Comparison of ENCODE assay signal across 13 cellular contexts in genomic region chr2:196459539-196459938, GRCh38.
DNase-seq lines count a peak whose midpoint lies in the region; ATAC-seq and TF ChIP-seq lines count a peak whose summit lies in the region.
"Had no signal": no experiment of that assay in that cellular context is flagged by ENCODE, and none has a peak within 500 bp of the region (broad histone marks: within the 10 kb centered on the region; RNA-seq: fewer than 3 reads in every experiment).

No MANE protein-coding gene starts in this region.

- H3K27me3 Mint-ChIP-seq in CD4-positive, alpha-beta memory T cell = peaks cover 25 to 48% of the 10 kb centered on the region in 2 donors
- H3K27me3 Mint-ChIP-seq in HFFc6 (ENCODE audit: insufficient read depth) = no peaks in the 10 kb centered on the region; the same call in 1 of the 2 replicates

- H3K4me1 ChIP-seq in CD4-positive, alpha-beta memory T cell (ENCODE audit: insufficient read depth, low read length) = peaks cover 8% of the 10 kb centered on the region
- peaks cover 4% of the 10 kb centered on the region; the same call in 1 of the 2 replicates for H3K4me1 ChIP-seq in HEK293 (ENCODE audit: control insufficient read depth, insufficient read depth, low read length)
- H3K4me1 ChIP-seq: left ventricle myocardium inferior, sigmoid colon had no signal

- H3K27me3 ChIP-seq in CD4-positive, alpha-beta memory T cell (ENCODE audit: insufficient read depth, low read length) = peaks cover 14% of the 10 kb centered on the region
- H3K27me3 ChIP-seq: sigmoid colon had no signal

- H3K27ac ChIP-seq in CD4-positive, alpha-beta memory T cell (ENCODE audit: low read depth, low read length) = no peak overlapping the region
- no peak overlapping the region for H3K27ac ChIP-seq in HEK293 (ENCODE audit: extremely low read depth, low read depth, low read length)
- H3K27ac ChIP-seq: left ventricle myocardium inferior, sigmoid colon had no signal

- TF ChIP-seq CTCF in HEK293 (tag by site-specific recombination; IDR thresholded peaks at IDR 0.05) = no peak
- no peak for TF ChIP-seq CTCF in GM10248 (IDR thresholded peaks at IDR 0.05; ENCODE audit: control extremely low read depth, extremely low read depth, low read depth, missing control alignments)
- no peak for TF ChIP-seq CTCF in HFFc6 (IDR thresholded peaks at IDR 0.05)

- CTCF ChIA-PET in CD4-positive, alpha-beta memory T cell (lab: Charles Lee; ENCODE audit: partially characterized antibody) = no interaction called here
- CTCF ChIA-PET in HEK293 (lab: Yijun Ruan, JAX) (interaction anchor here (1.7 kb wide), 1 partner anchor 391 kb away, joined by 3 read pairs; the partner anchor contains the start of gene DNAH7), GM10248 (lab: Yijun Ruan, JAX) (no interaction called here)

- H3K36me3 Mint-ChIP-seq in CD4-positive, alpha-beta memory T cell = no peaks in the 10 kb centered on the region
- peaks cover 18% of the 10 kb centered on the region for H3K36me3 Mint-ChIP-seq in HFFc6 (ENCODE audit: low read depth)

- intact Hi-C loops in CD4-positive, alpha-beta memory T cell (cut with micrococcal nuclease) = no loop called here

- DNase-seq in CD4-positive, alpha-beta memory T cell = peak in 1 of 5 donors; percentile 8
- DNase-seq in RPMI7951 (ENCODE audit: low read depth) (peak; percentile 93), fibroblast of peridontal ligament (ENCODE audit: extremely low read depth) (peak; percentile 66), GM10248 (ENCODE audit: extremely low spot score) (no peak), HFFc6 (no peak), Ammon's horn (ENCODE audit: low spot score) (no peak)
- DNase-seq: activated T-cell treated with anti-CD3 and anti-CD28 coated beads, Interleukin-2, amount 50 U/mL, for 4 hours; COR-L47; effector CD8-positive, alpha-beta T cell; left ventricle myocardium inferior; sigmoid colon had no signal

- no peaks in the 10 kb centered on the region for H3K36me3 ChIP-seq in CD4-positive, alpha-beta memory T cell (ENCODE audit: insufficient read depth, low read length)
- H3K36me3 ChIP-seq in HEK293 (ENCODE audit: control insufficient read depth in 2 of 2, insufficient read depth in 1 of 2, low read length in 2 of 2) = no peaks in the 10 kb centered on the region
- H3K36me3 ChIP-seq: left ventricle myocardium inferior, sigmoid colon had no signal

- ATAC-seq in GM18517 (IDR thresholded peaks at IDR 0.05; ENCODE audit: unreplicated experiment) = no peak
- ATAC-seq: activated T-cell treated with anti-CD3 and anti-CD28 coated beads, Interleukin-2, amount 50 U/mL, for 4 hours had no signal

- H3K4me3 ChIP-seq in CD4-positive, alpha-beta memory T cell (ENCODE audit: low read length in 2 of 2) = no peak overlapping the region
- H3K4me3 ChIP-seq in HEK293 (ENCODE audit: low read depth, low read length) = no peak overlapping the region
- H3K4me3 ChIP-seq: left ventricle myocardium inferior, sigmoid colon had no signal

- H3K4me1 Mint-ChIP-seq in CD4-positive, alpha-beta memory T cell = peaks cover 11 to 14% (median 13%) of the 10 kb centered on the region in 4 donors
- H3K4me1 Mint-ChIP-seq in HFFc6 (ENCODE audit: low read depth) = peaks cover 11% of the 10 kb centered on the region

- peak overlapping the region in 5 of 8 donors; percentile 19 to 73 (median 40) for H3K4me3 Mint-ChIP-seq in CD4-positive, alpha-beta memory T cell
- no peak overlapping the region for H3K4me3 Mint-ChIP-seq in HFFc6
- H3K4me3 Mint-ChIP-seq: activated T-cell treated with anti-CD3 and anti-CD28 coated beads, Interleukin-2, amount 50 U/mL, for 4 hours had no signal

- H3K27ac Mint-ChIP-seq in CD4-positive, alpha-beta memory T cell = no peak overlapping the region
- H3K27ac Mint-ChIP-seq in HFFc6 = no peak overlapping the region

- peaks cover 0 to 5% (median 0%) of the 10 kb centered on the region in 8 donors for H3K9me3 Mint-ChIP-seq in CD4-positive, alpha-beta memory T cell
- H3K9me3 Mint-ChIP-seq in HFFc6 = peaks cover 14% of the 10 kb centered on the region; the same call in 1 of the 2 replicates
- H3K9me3 Mint-ChIP-seq: activated T-cell treated with anti-CD3 and anti-CD28 coated beads, Interleukin-2, amount 50 U/mL, for 4 hours had no signal

- POLR2A ChIA-PET in CD4-positive, alpha-beta memory T cell (lab: Charles Lee; ENCODE audit: partially characterized antibody) = no interaction called here
- POLR2A ChIA-PET in HEK293 (lab: Yijun Ruan, JAX) = no interaction called here
- POLR2A ChIA-PET in GM10248 (lab: Yijun Ruan, JAX) = no interaction called here

- no peaks in the 10 kb centered on the region for H3K9me3 ChIP-seq in CD4-positive, alpha-beta memory T cell (ENCODE audit: control insufficient read depth in 1 of 2, low read length in 2 of 2)
- no peaks in the 10 kb centered on the region for H3K9me3 ChIP-seq in HEK293 (ENCODE audit: control insufficient read depth, insufficient read depth, low read depth, low read length)
- H3K9me3 ChIP-seq: sigmoid colon had no signal

TF ChIP-seq in HEK293, 187 proteins besides CTCF, POLR2A, EP300 and RAD21:
- no peak for TF ChIP-seq ZNF600 (tag by site-specific recombination; IDR thresholded peaks at IDR 0.05)
- peak; percentile 46; the same call in 1 of the 2 replicates for TF ChIP-seq PRDM10 (tag by site-specific recombination; IDR thresholded peaks at IDR 0.05)

Comparison
In these comparisons a context has a peak if more than half of its experiments do, and no peak if none do; other contexts are left out.
1. DNase-seq: peak in RPMI7951 (single experiment) and fibroblast of peridontal ligament (single experiment); none in GM10248 (single experiment), HFFc6 (single experiment) and Ammon's horn (single experiment).